Comparison of ENCODE assay signal across 27 cellular contexts in the genomic region with DNA sequence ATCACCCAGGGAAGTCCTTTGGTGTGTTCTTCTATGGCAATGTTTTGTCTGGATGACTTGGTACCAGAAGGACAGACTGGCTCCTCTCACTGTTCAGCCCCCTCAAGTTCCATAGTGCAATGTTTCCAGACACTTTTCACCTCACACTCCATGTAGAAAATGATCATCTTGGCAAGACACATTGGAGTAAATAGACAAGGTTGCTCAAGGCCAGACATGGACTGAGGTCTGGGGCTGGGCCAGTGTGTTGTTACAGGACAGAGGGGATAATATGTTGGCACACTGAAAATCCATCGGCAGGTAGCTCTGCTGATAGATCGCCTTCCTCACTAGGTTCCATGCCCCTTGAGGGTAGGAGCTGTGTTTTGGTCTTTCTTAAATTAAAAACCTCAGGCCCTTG.
"Had no signal": no experiment of that assay in that cellular context is flagged by ENCODE, and none has a peak within 500 bp of the region (broad histone marks: within the 10 kb centered on the region; RNA-seq: fewer than 3 reads in every experiment).

No MANE protein-coding gene starts in this region.

- H3K9me3 Mint-ChIP-seq: naive B cell; nephron; stimulated activated naive B cell treated with anti-CD40 and anti-IgM and Interleukin-4, amounts not matched to agents 10 μg/mL and 1 μg/mL and 100 μg/mL, for 72 hours had no signal

- FAIRE-seq: islet of Langerhans, kidney had no signal

- H3K4me1 Mint-ChIP-seq: naive B cell; stimulated activated naive B cell treated with anti-CD40 and anti-IgM and Interleukin-4, amounts not matched to agents 10 μg/mL and 1 μg/mL and 100 μg/mL, for 72 hours had no signal

- DNase-seq: hippocampal formation; kidney; lower lobe of right lung; mammary epithelial cell; mesenchymal stem cell; naive B cell; occipital lobe; psoas muscle; stimulated activated CD4-positive, alpha-beta T cell treated with anti-CD3 and anti-CD28 coated beads, Interleukin-12 subunit alpha, Interleukin-12 subunit beta, amount 100 ng/mL, for 4 hours; stimulated activated CD4-positive, alpha-beta T cell treated with anti-CD3 and anti-CD28 coated beads, Interleukin-15, amount 100 ng/mL, for 24 hours; stimulated activated CD4-positive, alpha-beta T cell treated with anti-CD3 and anti-CD28 coated beads, Interleukin-2, amount 100 ng/mL, for 24 hours; stimulated activated CD4-positive, alpha-beta T cell treated with anti-CD3 and anti-CD28 coated beads, Interleukin-4, amount 100 ng/mL, for 1 hour; stimulated activated naive B cell treated with anti-CD40 and anti-IgM and Interleukin-4, amounts not matched to agents 10 μg/mL and 1 μg/mL and 100 μg/mL, for 72 hours; stimulated activated naive CD8-positive, alpha-beta T cell treated with anti-CD3 and anti-CD28 coated beads, Interleukin-15, Interleukin-2, amounts not matched to agents 100 U/mL and 50 U/mL, for 24 hours; stomach; testis; thyroid gland; transverse colon; upper lobe of left lung had no signal

- H3K36me3 ChIP-seq: lower lobe of right lung, neutrophil, stomach, thyroid gland, transverse colon, upper lobe of left lung, vagina had no signal

- H3K4me3 ChIP-seq: lower lobe of right lung, psoas muscle, skin epidermis, stomach, testis, thyroid gland, transverse colon, upper lobe of left lung, vagina had no signal

- H3K27me3 Mint-ChIP-seq: naive B cell; stimulated activated naive B cell treated with anti-CD40 and anti-IgM and Interleukin-4, amounts not matched to agents 10 μg/mL and 1 μg/mL and 100 μg/mL, for 72 hours had no signal

- H3K9me3 ChIP-seq: lower lobe of right lung, neutrophil, psoas muscle, stomach, testis, thyroid gland, transverse colon, upper lobe of left lung, vagina had no signal

- ATAC-seq: sciatic nerve; stimulated activated naive B cell treated with anti-CD40 and anti-IgM and Interleukin-4, amounts not matched to agents 10 μg/mL and 1 μg/mL and 100 μg/mL, for 72 hours; stimulated activated naive CD8-positive, alpha-beta T cell treated with anti-CD3 and anti-CD28 coated beads, Interleukin-15, Interleukin-2, amounts not matched to agents 100 U/mL and 50 U/mL, for 24 hours had no signal

- H3K36me3 Mint-ChIP-seq: naive B cell; stimulated activated naive B cell treated with anti-CD40 and anti-IgM and Interleukin-4, amounts not matched to agents 10 μg/mL and 1 μg/mL and 100 μg/mL, for 72 hours had no signal

- H3K4me3 Mint-ChIP-seq: naive B cell; nephron; neural crest cell; stimulated activated naive B cell treated with anti-CD40 and anti-IgM and Interleukin-4, amounts not matched to agents 10 μg/mL and 1 μg/mL and 100 μg/mL, for 72 hours had no signal

- H3K27me3 ChIP-seq: neutrophil, stomach, testis, thyroid gland, transverse colon, upper lobe of left lung, vagina had no signal

- H3K27ac Mint-ChIP-seq: naive B cell; nephron; stimulated activated naive B cell treated with anti-CD40 and anti-IgM and Interleukin-4, amounts not matched to agents 10 μg/mL and 1 μg/mL and 100 μg/mL, for 72 hours had no signal

- H3K27ac ChIP-seq: lower lobe of right lung, neutrophil, parathyroid adenoma, psoas muscle, testis, thyroid gland, upper lobe of left lung, vagina had no signal

- H3K4me1 ChIP-seq: parathyroid adenoma, testis, thyroid gland had no signal
